In the genomic region with DNA sequence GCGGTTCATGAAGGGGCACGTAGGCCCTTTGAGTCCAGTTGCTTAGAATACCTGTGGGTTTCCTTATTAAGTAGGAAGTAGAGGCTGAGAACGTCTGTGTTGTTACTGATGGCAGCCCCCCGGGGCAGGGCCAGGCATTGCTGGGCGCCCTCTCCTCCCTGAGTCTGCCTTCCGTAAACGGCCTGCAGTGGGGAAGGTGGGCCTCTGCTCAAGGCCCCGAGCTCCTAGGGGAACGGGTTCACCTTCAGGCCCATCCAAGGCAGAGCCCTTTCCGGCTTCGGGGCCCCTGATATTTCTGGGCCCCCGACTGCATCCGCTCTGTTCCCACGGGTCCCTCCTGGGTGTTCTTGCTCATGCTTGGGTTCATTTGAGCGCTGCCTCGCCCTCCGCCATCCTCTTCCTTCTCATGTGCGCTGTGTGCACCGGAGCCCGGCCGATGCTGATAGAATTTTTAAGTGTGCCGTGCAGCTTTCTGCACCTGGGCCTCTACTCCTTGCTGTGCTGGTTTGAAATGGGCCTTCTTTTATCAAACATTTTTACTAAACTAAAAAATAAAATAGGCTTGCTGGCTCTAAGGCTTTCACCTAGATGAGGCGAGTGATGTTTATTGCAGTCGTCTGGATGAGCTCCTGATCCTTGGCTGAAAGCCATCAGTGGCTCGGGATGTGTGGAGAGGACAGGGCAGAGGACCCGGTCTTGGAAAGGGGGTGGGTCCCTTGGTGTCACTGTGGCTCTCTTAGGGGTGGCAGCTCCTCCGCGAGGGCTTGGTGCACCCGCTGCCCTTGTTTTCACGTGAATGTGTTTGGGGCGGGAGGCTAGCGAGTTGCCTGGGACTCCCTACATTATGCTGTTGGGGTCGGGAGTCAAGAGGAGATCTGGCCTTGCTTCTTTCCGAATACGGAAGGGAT, we compare ENCODE assay signal across 8 cellular contexts. TPM values are rescaled to one million over a fixed set of nuclear protein-coding genes. Genes with fewer than 3 reads are reported as not detected.
DNase-seq lines count a peak whose midpoint lies in the region; ATAC-seq, FAIRE-seq and TF ChIP-seq lines count a peak whose summit lies in the region.

No MANE protein-coding gene starts in this region.

- H3K27me3 ChIP-seq in right cardiac atrium (ENCODE audit: control insufficient read depth, insufficient read depth) (no peaks in the 10 kb centered on the region), thyroid gland (no peaks in the 10 kb centered on the region), ovary (no peaks in the 10 kb centered on the region)

- ATAC-seq in GM21737 (IDR thresholded peaks at IDR 0.05; ENCODE audit: unreplicated experiment) (peak; percentile 40), T-cell (replicated peaks in 1 of 4) (peak; percentile 44 to 67 (median 59)), right cardiac atrium (peak; percentile 2 to 12)

- peaks cover 6% of the 10 kb centered on the region for H3K36me3 Mint-ChIP-seq in T-cell

- TF ChIP-seq EP300 in ovary (IDR thresholded peaks at IDR 0.05) = no peak

- H3K4me1 Mint-ChIP-seq in T-cell = peaks cover 70 to 85% (median 79%) of the 10 kb centered on the region in 3 donors

- H3K4me3 Mint-ChIP-seq in T-cell = peak overlapping the region; percentile 61 to 79 (median 65)

- no peak; the same call in 1 of the 2 replicates for TF ChIP-seq POLR2A in GM12891 (IDR thresholded peaks at IDR 0.05; ENCODE audit: low read depth, low read length)
- no peak for TF ChIP-seq POLR2A in thyroid gland (IDR thresholded peaks at IDR 0.05)
- TF ChIP-seq POLR2A in ovary (IDR thresholded peaks at IDR 0.05) = no peak

- TF ChIP-seq CTCF in thyroid gland (IDR thresholded peaks at IDR 0.05) = no peak
- TF ChIP-seq CTCF in ovary (IDR thresholded peaks at IDR 0.05) = no peak

- DNase-seq in GM12891 (ENCODE audit: insufficient read length, low spot score) (no peak), T-cell (peak in 4 of 34 experiments; percentile 26 to 42 (median 35)), right cardiac atrium (peak in 1 of 3 donors; percentile 60), thyroid gland (no peak), COLO668 (lab: John Stamatoyannopoulos, UW; ENCODE audit: unreplicated experiment) (no peak), G401 (ENCODE audit: low spot score) (no peak), ovary (no peak)

- FAIRE-seq in GM12891 (lab: Jason Lieb, UNC) = peak; percentile 56

- H3K27ac Mint-ChIP-seq in T-cell = peak overlapping the region; percentile 96 to 97

- POLR2A ChIA-PET in T-cell (lab: Charles Lee) = no interaction called here

- WGBS in right cardiac atrium = 82% methylated on average over 35 of the region's 35 CpGs
- 85 to 92% methylated on average over 29 to 35 of the region's 35 CpGs for WGBS in thyroid gland, 2 donors
- WGBS in ovary, 3 donors = 73 to 81% (median 74%) methylated on average over 35 of the region's 35 CpGs

- intact Hi-C loops in right cardiac atrium (cut with DNase I) = no loop called here
- intact Hi-C loops in thyroid gland (cut with DNase I) = no loop called here
- intact Hi-C loops in ovary (cut with DNase I) = no loop called here

- no peaks in the 10 kb centered on the region for H3K36me3 ChIP-seq in thyroid gland
- H3K36me3 ChIP-seq in ovary = no peaks in the 10 kb centered on the region

- CTCF ChIA-PET in T-cell (lab: Charles Lee) = interaction anchor here in 1 of 2 donors (1.0 to 2.4 kb wide), 4 partner anchors 13 to 315 kb away, joined by 3 to 9 read pairs (median 5); a partner anchor contains a TSS

- in situ Hi-C loops in G401 (cut with HindIII; ENCODE audit: low sequenced_read_pairs) = no loop called here

- H3K27ac ChIP-seq in right cardiac atrium (ENCODE audit: low read length) (no peak overlapping the region), thyroid gland (peak overlapping the region; percentile 3 to 69 (median 36)), ovary (peak overlapping the region in 1 of 2 donors; percentile 3)

- no peaks in the 10 kb centered on the region for H3K27me3 Mint-ChIP-seq in T-cell

- peaks cover 19% of the 10 kb centered on the region for H3K4me1 ChIP-seq in right cardiac atrium (ENCODE audit: control insufficient read depth, insufficient read depth, low read length)
- peaks cover 14 to 61% of the 10 kb centered on the region in 2 donors for H3K4me1 ChIP-seq in thyroid gland
- peaks cover 8% of the 10 kb centered on the region for H3K4me1 ChIP-seq in ovary (ENCODE audit: insufficient read depth)

- H3K4me3 ChIP-seq in right cardiac atrium (ENCODE audit: low read length) (no peak overlapping the region), thyroid gland (replicated peaks in 1 of 3) (no peak overlapping the region), ovary (no peak overlapping the region)

- H3K9me3 ChIP-seq in right cardiac atrium (ENCODE audit: control insufficient read depth, low read length) (no peaks in the 10 kb centered on the region), thyroid gland (no peaks in the 10 kb centered on the region), ovary (no peaks in the 10 kb centered on the region)

- no peaks in the 10 kb centered on the region for H3K9me3 Mint-ChIP-seq in T-cell

TF ChIP-seq in GM12891, 5 proteins besides CTCF, POLR2A, EP300 and RAD21:
- TF ChIP-seq TAF1 (IDR thresholded peaks at IDR 0.05; ENCODE audit: low read depth, low read length) (peak; percentile 27; the same call in 1 of the 2 replicates), POU2F2 (IDR thresholded peaks at IDR 0.05; ENCODE audit: low read depth, low read length) (no peak)

RNA-seq across cellular contexts. Expression of a gene that starts 12.3 kb away (rescaled TPM):
- 41.0 TPM for polyA plus RNA-seq in GM12891 (2012; ENCODE audit: low read depth, missing spikeins)
- total RNA-seq in T-cell (10 to 100 TPM; 38.3 to 67.8 (median 57.7) TPM), right cardiac atrium (10 to 100 TPM; 15.3 to 17.3 (median 16.4) TPM), thyroid gland (10 to 100 TPM; 26.7 to 34.6 (median 33.2) TPM), ovary (10 to 100 TPM; 12.5 to 25.6 (median 19.1) TPM)
- polyA plus RNA-seq in right cardiac atrium (12.0 TPM), ovary (10 to 100 TPM; 13.2 to 14.8 TPM)
- total RNA-seq in G401 (2014; rRNA removed; shearing (Covaris generic)) = 11.1 and 14.1 TPM in 2 replicates

RNA-seq across cellular contexts. Expression of a gene that starts 36.7 kb away (rescaled TPM):
- polyA plus RNA-seq in GM12891 (2012; ENCODE audit: low read depth, missing spikeins) = 19.5 TPM
- total RNA-seq in T-cell = 100 to 1,000 TPM in 3 of 5 donors, 10 to 100 TPM in 2; 77.4 to 155 (median 125) TPM
- 10 to 100 TPM; 59.5 to 83.5 (median 68.7) TPM for total RNA-seq in right cardiac atrium
- 32.6 TPM for polyA plus RNA-seq in right cardiac atrium
- 10 to 100 TPM; 74.6 to 84.7 (median 81.5) TPM for total RNA-seq in thyroid gland
- total RNA-seq in G401 (2014; rRNA removed; shearing (Covaris generic)) = 50.3 and 70.0 TPM in 2 replicates
- total RNA-seq in ovary = 10 to 100 TPM; 30.3 to 71.1 (median 47.4) TPM
- polyA plus RNA-seq in ovary = 10 to 100 TPM; 27.1 to 27.6 TPM

Comparison
In these comparisons a context has a peak if more than half of its experiments do, and no peak if none do; other contexts are left out.
1. ATAC-seq: peak in every context shown above with its lines; median percentile 59 in T-cell; 40 in GM21737; 7 in right cardiac atrium.